8 cellular contexts compared by ENCODE assay signal in genomic region chr6:33453361-33454008, GRCh38. TPM values are rescaled to one million over a fixed set of nuclear protein-coding genes. Genes with fewer than 3 reads are reported as not detected.
DNase-seq lines count a peak whose midpoint lies in the region; ATAC-seq and TF ChIP-seq lines count a peak whose summit lies in the region.

No MANE protein-coding gene starts in this region.

- DNase-seq in NCI-H748 (lab: John Stamatoyannopoulos, UW; ENCODE audit: unreplicated experiment) (peak; percentile 24), NCI-H748 treated with DMSO at 0.1 percent for 48 hours (lab: John Stamatoyannopoulos, UW) (no peak), hepatic stellate cell (ENCODE audit: low spot score) (peak; percentile 55), left colon (no peak)
- DNase-seq in stimulated activated naive B cell treated with anti-CD40 and anti-IgM and Interleukin-4, amounts not matched to agents 10 μg/mL and 1 μg/mL and 100 μg/mL, for 72 hours, result no peak
- no peak for DNase-seq in activated CD4-positive, alpha-beta T cell treated with anti-CD3 and anti-CD28 coated beads for 4 hours

- H3K4me3 ChIP-seq in WI38 (ENCODE audit: low read depth, low read length), result peak overlapping the region; percentile 77

- H3K4me1 Mint-ChIP-seq in stimulated activated naive B cell treated with anti-CD40 and anti-IgM and Interleukin-4, amounts not matched to agents 10 μg/mL and 1 μg/mL and 100 μg/mL, for 72 hours, result peaks cover 30 to 52% of the 10 kb centered on the region in 2 donors

- ATAC-seq in stimulated activated naive B cell treated with anti-CD40 and anti-IgM and Interleukin-4, amounts not matched to agents 10 μg/mL and 1 μg/mL and 100 μg/mL, for 72 hours (replicated peaks), result no peak
- ATAC-seq in HG02884 (IDR thresholded peaks at IDR 0.05; ENCODE audit: unreplicated experiment) (no peak), left colon (no peak)

- H3K4me3 Mint-ChIP-seq in stimulated activated naive B cell treated with anti-CD40 and anti-IgM and Interleukin-4, amounts not matched to agents 10 μg/mL and 1 μg/mL and 100 μg/mL, for 72 hours, result peak overlapping the region; percentile 95 to 98

- H3K27ac Mint-ChIP-seq in stimulated activated naive B cell treated with anti-CD40 and anti-IgM and Interleukin-4, amounts not matched to agents 10 μg/mL and 1 μg/mL and 100 μg/mL, for 72 hours, result peak overlapping the region; percentile 91

- no peak for TF ChIP-seq CTCF in WI38 (IDR thresholded peaks at IDR 0.05; ENCODE audit: low read depth, low read length)

- peaks cover 20 to 39% of the 10 kb centered on the region in 2 donors for H3K36me3 Mint-ChIP-seq in stimulated activated naive B cell treated with anti-CD40 and anti-IgM and Interleukin-4, amounts not matched to agents 10 μg/mL and 1 μg/mL and 100 μg/mL, for 72 hours

- no peaks in the 10 kb centered on the region for H3K9me3 Mint-ChIP-seq in stimulated activated naive B cell treated with anti-CD40 and anti-IgM and Interleukin-4, amounts not matched to agents 10 μg/mL and 1 μg/mL and 100 μg/mL, for 72 hours

- intact Hi-C loops in left colon (cut with DNase I, micrococcal nuclease), result loop anchor here in 1 of 2 donors (10.0 kb wide), 1 partner anchor 69 kb away; no protein-coding TSS in a partner anchor

- H3K27me3 Mint-ChIP-seq in stimulated activated naive B cell treated with anti-CD40 and anti-IgM and Interleukin-4, amounts not matched to agents 10 μg/mL and 1 μg/mL and 100 μg/mL, for 72 hours, result no peaks in the 10 kb centered on the region

RNA-seq across cellular contexts. Expression of gene ZBTB9, which starts 0.9 kb away (rescaled TPM):
- total RNA-seq in left colon, result 1 to 10 TPM; 3.9 to 7.9 TPM

RNA-seq across cellular contexts. Expression of gene SYNGAP1, which starts 33.6 kb away (rescaled TPM):
- total RNA-seq in left colon, result 1 to 10 TPM; 6.8 to 9.1 TPM

RNA-seq across cellular contexts. Expression of gene CUTA, which starts 35.6 kb away (rescaled TPM):
- total RNA-seq in left colon, result 100 to 1,000 TPM; 162 to 169 TPM

RNA-seq across cellular contexts. Expression of gene PHF1, which starts 42.7 kb away (rescaled TPM):
- 10 to 100 TPM; 28.3 to 41.2 TPM for total RNA-seq in left colon

Comparison
In these comparisons a context has a peak if more than half of its experiments do, and no peak if none do; other contexts are left out.
1. DNase-seq: peak in NCI-H748 (single experiment) and hepatic stellate cell (single experiment); none in NCI-H748 treated with DMSO at 0.1 percent for 48 hours (single experiment), stimulated activated naive B cell treated with anti-CD40 and anti-IgM and Interleukin-4, amounts not matched to agents 10 μg/mL and 1 μg/mL and 100 μg/mL, for 72 hours (single experiment), left colon (0 of 2) and activated CD4-positive, alpha-beta T cell treated with anti-CD3 and anti-CD28 coated beads for 4 hours (0 of 2).